In genomic region chr3:195133462-195133861, GRCh38 we compare ENCODE assay signal across 9 cellular contexts.
A peak's percentile ranks its signal among the peaks of the same experiment; 100 is the strongest.
DNase-seq lines count a peak whose midpoint lies in the region; ATAC-seq and TF ChIP-seq lines count a peak whose summit lies in the region.
"Had no signal": no experiment of that assay in that cellular context is flagged by ENCODE, and none has a peak within 500 bp of the region (broad histone marks: within the 10 kb centered on the region; RNA-seq: fewer than 3 reads in every experiment).

No MANE protein-coding gene starts in this region.

- H3K4me3 Mint-ChIP-seq in activated CD8-positive, alpha-beta memory T cell treated with anti-CD3 and anti-CD28 coated beads, Interleukin-2, amount 10 ng/mL, durations not matched to agents 7 days and 5 days, result no peak overlapping the region
- H3K4me3 Mint-ChIP-seq: activated naive CD8-positive, alpha-beta T cell treated with anti-CD3 and anti-CD28 coated beads, Interleukin-2, amount 10 ng/mL, durations not matched to agents 7 days and 5 days had no signal

- no peaks in the 10 kb centered on the region for H3K27me3 Mint-ChIP-seq in activated CD8-positive, alpha-beta memory T cell treated with anti-CD3 and anti-CD28 coated beads, Interleukin-2, amount 10 ng/mL, durations not matched to agents 7 days and 5 days
- H3K27me3 Mint-ChIP-seq: activated naive CD8-positive, alpha-beta T cell treated with anti-CD3 and anti-CD28 coated beads, Interleukin-2, amount 10 ng/mL, durations not matched to agents 7 days and 5 days had no signal

- no peak for TF ChIP-seq CTCF in fibroblast of pulmonary artery (IDR thresholded peaks at IDR 0.05; ENCODE audit: low read length, missing control alignments)

- CTCF ChIA-PET in activated CD8-positive, alpha-beta memory T cell treated with anti-CD3 and anti-CD28 coated beads, Interleukin-2, amount 10 ng/mL, durations not matched to agents 7 days and 5 days (lab: Charles Lee), result no interaction called here

- peak overlapping the region; percentile 82 for H3K27ac ChIP-seq in stomach smooth muscle (ENCODE audit: low read length)

- no peak overlapping the region for H3K4me3 ChIP-seq in fibroblast of pulmonary artery (replicated peaks; ENCODE audit: low read depth, low read length)
- peak overlapping the region in 1 of 2 donors; percentile 47 for H3K4me3 ChIP-seq in stomach smooth muscle (ENCODE audit: low read length in 2 of 2)

- H3K27ac Mint-ChIP-seq in activated CD8-positive, alpha-beta memory T cell treated with anti-CD3 and anti-CD28 coated beads, Interleukin-2, amount 10 ng/mL, durations not matched to agents 7 days and 5 days, result no peak overlapping the region
- H3K27ac Mint-ChIP-seq: activated naive CD8-positive, alpha-beta T cell treated with anti-CD3 and anti-CD28 coated beads, Interleukin-2, amount 10 ng/mL, durations not matched to agents 7 days and 5 days had no signal

- peaks cover 28% of the 10 kb centered on the region for H3K4me1 ChIP-seq in stomach smooth muscle (ENCODE audit: control insufficient read depth, insufficient read depth, low read length)

- H3K4me1 Mint-ChIP-seq in activated CD8-positive, alpha-beta memory T cell treated with anti-CD3 and anti-CD28 coated beads, Interleukin-2, amount 10 ng/mL, durations not matched to agents 7 days and 5 days, result peaks cover 20% of the 10 kb centered on the region

- peak; percentile 65 for DNase-seq in activated CD8-positive, alpha-beta memory T cell treated with anti-CD3 and anti-CD28 coated beads, Interleukin-2, amount 10 ng/mL, durations not matched to agents 7 days and 5 days
- no peak for DNase-seq in activated CD8-positive, alpha-beta memory T cell treated with anti-CD3 and anti-CD28 coated beads for 24 hours
- DNase-seq in T-helper 1 cell, result peak in 4 of 5 donors; percentile 18 to 85 (median 28)
- DNase-seq in fibroblast of pulmonary artery (ENCODE audit: low read depth), result peak; percentile 87
- DNase-seq in SK-N-DZ (ENCODE audit: low spot score), result no peak
- no peak for DNase-seq in C1 segment of cervical spinal cord (lab: John Stamatoyannopoulos, UW)
- DNase-seq: activated naive CD8-positive, alpha-beta T cell treated with anti-CD3 and anti-CD28 coated beads, Interleukin-2, amount 10 ng/mL, durations not matched to agents 7 days and 5 days had no signal

- H3K36me3 Mint-ChIP-seq in activated CD8-positive, alpha-beta memory T cell treated with anti-CD3 and anti-CD28 coated beads, Interleukin-2, amount 10 ng/mL, durations not matched to agents 7 days and 5 days, result no peaks in the 10 kb centered on the region

- H3K9ac ChIP-seq in stomach smooth muscle (ENCODE audit: low read length in 2 of 2), result peak overlapping the region; percentile 42 to 47

- peak; percentile 69 for ATAC-seq in activated CD8-positive, alpha-beta memory T cell treated with anti-CD3 and anti-CD28 coated beads, Interleukin-2, amount 10 ng/mL, durations not matched to agents 7 days and 5 days
- no peak for ATAC-seq in GM21367 (IDR thresholded peaks at IDR 0.05; ENCODE audit: unreplicated experiment)

- H3K9me3 Mint-ChIP-seq in activated CD8-positive, alpha-beta memory T cell treated with anti-CD3 and anti-CD28 coated beads, Interleukin-2, amount 10 ng/mL, durations not matched to agents 7 days and 5 days (ENCODE audit: low read depth), result no peaks in the 10 kb centered on the region
- H3K9me3 Mint-ChIP-seq: activated naive CD8-positive, alpha-beta T cell treated with anti-CD3 and anti-CD28 coated beads, Interleukin-2, amount 10 ng/mL, durations not matched to agents 7 days and 5 days had no signal

- no peaks in the 10 kb centered on the region for H3K9me3 ChIP-seq in stomach smooth muscle (ENCODE audit: control insufficient read depth in 2 of 2, low read length in 2 of 2)

- H3K27me3 ChIP-seq in stomach smooth muscle (ENCODE audit: control insufficient read depth in 1 of 2, insufficient read depth in 2 of 2, low read length in 2 of 2), result no peaks in the 10 kb centered on the region

- no peaks in the 10 kb centered on the region for H3K36me3 ChIP-seq in stomach smooth muscle (ENCODE audit: control insufficient read depth in 2 of 2, insufficient read depth in 2 of 2, low read length in 2 of 2)

Comparison
In these comparisons a context has a peak if more than half of its experiments do, and no peak if none do; other contexts are left out.
1. DNase-seq: peak in activated CD8-positive, alpha-beta memory T cell treated with anti-CD3 and anti-CD28 coated beads, Interleukin-2, amount 10 ng/mL, durations not matched to agents 7 days and 5 days (single experiment), T-helper 1 cell (4 of 5) and fibroblast of pulmonary artery (single experiment); none in activated CD8-positive, alpha-beta memory T cell treated with anti-CD3 and anti-CD28 coated beads for 24 hours (single experiment), SK-N-DZ (single experiment) and C1 segment of cervical spinal cord (0 of 14).